ENCODE assay signal across 8 cellular contexts in the genomic region with DNA sequence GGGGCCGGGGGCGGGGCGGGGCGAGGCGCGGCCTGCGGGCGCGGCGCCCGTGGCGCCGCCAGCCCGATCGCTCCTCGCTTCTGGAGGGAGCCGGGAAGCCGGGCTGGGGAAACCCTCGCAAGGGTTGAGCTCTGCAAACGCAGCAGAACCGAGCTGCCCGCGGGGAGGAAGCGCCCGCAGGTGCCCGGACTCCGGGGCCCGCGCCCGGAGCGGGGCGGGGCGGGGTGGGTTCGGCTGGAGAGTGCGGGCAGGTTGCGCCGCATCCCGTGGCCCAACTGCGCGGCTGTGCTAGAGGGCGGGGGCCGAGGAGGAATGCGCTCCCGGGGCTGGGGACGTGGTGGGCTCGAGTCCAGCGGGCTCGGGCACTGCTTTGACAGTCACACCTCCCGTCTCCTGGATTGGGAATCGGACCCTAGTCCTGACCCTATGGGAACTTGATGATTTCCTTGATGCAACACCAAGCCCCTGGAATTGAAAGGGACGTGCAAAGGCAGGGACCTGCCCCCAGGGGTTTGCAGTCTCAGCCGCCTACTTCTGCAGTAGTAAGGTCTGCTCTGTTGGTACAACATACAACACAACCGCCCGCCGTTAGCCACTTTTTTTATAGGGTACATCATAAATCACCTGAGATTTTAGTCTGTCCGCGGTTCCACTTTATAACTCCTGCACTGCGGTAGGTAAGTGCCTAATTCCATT. TPM values are rescaled to one million over a fixed set of nuclear protein-coding genes. Genes with fewer than 3 reads are reported as not detected.
DNase-seq lines count a peak whose midpoint lies in the region; TF ChIP-seq lines count a peak whose summit lies in the region.

No MANE protein-coding gene starts in this region.

- no peak for TF ChIP-seq CTCF in HEK293 (tag by site-specific recombination; IDR thresholded peaks at IDR 0.05)

- H3K4me3 ChIP-seq in HEK293 (ENCODE audit: low read depth, low read length) (peak overlapping the region; percentile 55), esophagus (ENCODE audit: low read depth in 1 of 2, low read length in 2 of 2) (peak overlapping the region; percentile 67 to 71), stomach smooth muscle (ENCODE audit: low read length in 2 of 2) (peak overlapping the region; percentile 84 to 87)

- H3K27me3 ChIP-seq in esophagus (ENCODE audit: control insufficient read depth in 1 of 2, insufficient read depth in 2 of 2, low read length in 2 of 2) (no peaks in the 10 kb centered on the region), stomach smooth muscle (ENCODE audit: control insufficient read depth in 1 of 2, insufficient read depth in 2 of 2, low read length in 2 of 2) (no peaks in the 10 kb centered on the region)

- peak overlapping the region; percentile 90 to 95 for H3K9ac ChIP-seq in stomach smooth muscle (ENCODE audit: low read length in 2 of 2)

- H3K9me3 ChIP-seq in HEK293 (ENCODE audit: control insufficient read depth, insufficient read depth, low read depth, low read length): no peaks in the 10 kb centered on the region
- H3K9me3 ChIP-seq in esophagus (ENCODE audit: control insufficient read depth in 2 of 2, insufficient read depth in 1 of 2, low read depth in 1 of 2, low read length in 1 of 2): no peaks in the 10 kb centered on the region
- no peaks in the 10 kb centered on the region for H3K9me3 ChIP-seq in stomach smooth muscle (ENCODE audit: control insufficient read depth in 2 of 2, low read length in 2 of 2)

- H3K27ac ChIP-seq in HEK293 (ENCODE audit: extremely low read depth, low read depth, low read length) (peak overlapping the region; percentile 92), esophagus (ENCODE audit: low read depth in 2 of 2, low read length in 1 of 2) (peak overlapping the region; percentile 82 to 89), stomach smooth muscle (ENCODE audit: low read length) (peak overlapping the region; percentile 95)

- CTCF ChIA-PET in HEK293 (lab: Yijun Ruan, JAX): interaction anchor here (0.6 to 0.7 kb wide), 4 partner anchors 9 to 75 kb away, joined by 3 to 4 read pairs (median 3); no protein-coding TSS in a partner anchor

- 1 to 2% methylated on average over 52 to 58 of the region's 58 CpGs for WGBS in esophagus, 2 donors

- peak; percentile 73 for DNase-seq in DMS 273 (lab: John Stamatoyannopoulos, UW; ENCODE audit: unreplicated experiment)
- no peak for DNase-seq in DMS 273 treated with DMSO at 0.1 percent for 48 hours (lab: John Stamatoyannopoulos, UW)
- DNase-seq in NCI-H146 (lab: John Stamatoyannopoulos, UW): peak; percentile 79
- peak; percentile 18 for DNase-seq in activated T-cell treated with anti-CD3 and anti-CD28 coated beads for 4 hours
- DNase-seq in mucosa of gallbladder (ENCODE audit: low spot score): peak; percentile 45

- POLR2A ChIA-PET in HEK293 (lab: Yijun Ruan, JAX): interaction anchor here (1.0 kb wide), 1 partner anchor 15 kb away, joined by 5 read pairs; no protein-coding TSS in a partner anchor

- peaks cover 5% of the 10 kb centered on the region; the same call in 1 of the 2 replicates for H3K4me1 ChIP-seq in HEK293 (ENCODE audit: control insufficient read depth, insufficient read depth, low read length)
- peaks cover 2% of the 10 kb centered on the region in 2 donors for H3K4me1 ChIP-seq in esophagus (ENCODE audit: control insufficient read depth in 2 of 2, insufficient read depth in 2 of 2, low read length in 1 of 2)
- peaks cover 27% of the 10 kb centered on the region for H3K4me1 ChIP-seq in stomach smooth muscle (ENCODE audit: control insufficient read depth, insufficient read depth, low read length)

- peaks cover 0 to 29% of the 10 kb centered on the region in 2 experiments; a peak in 1 of 3 replicates for H3K36me3 ChIP-seq in HEK293 (ENCODE audit: control insufficient read depth in 2 of 2, insufficient read depth in 1 of 2, low read length in 2 of 2)
- H3K36me3 ChIP-seq in esophagus (ENCODE audit: control insufficient read depth in 2 of 2, insufficient read depth in 2 of 2, low read length in 1 of 2): peaks cover 5 to 6% of the 10 kb centered on the region in 2 donors
- H3K36me3 ChIP-seq in stomach smooth muscle (ENCODE audit: control insufficient read depth in 2 of 2, insufficient read depth in 2 of 2, low read length in 2 of 2): peaks cover 9 to 20% of the 10 kb centered on the region in 2 donors

TF ChIP-seq in HEK293, 187 proteins besides CTCF, POLR2A, EP300 and RAD21 (continues in another document):
- TF ChIP-seq ZNF561 (tag by site-specific recombination; IDR thresholded peaks at IDR 0.05; ENCODE audit: borderline replicate concordance): no peak
- TF ChIP-seq ZNF354C (tag by site-specific recombination; IDR thresholded peaks at IDR 0.05; ENCODE audit: borderline replicate concordance, low read depth): no peak
- TF ChIP-seq ZBTB10 (tag by site-specific recombination; IDR thresholded peaks at IDR 0.05): no peak
- TF ChIP-seq ZBTB20 (tag by site-specific recombination; IDR thresholded peaks at IDR 0.05): peak; percentile 75
- no peak for TF ChIP-seq ZNF626 (tag by site-specific recombination; IDR thresholded peaks at IDR 0.05)
- TF ChIP-seq ZNF280D (tag by site-specific recombination; IDR thresholded peaks at IDR 0.05): no peak
- no peak for TF ChIP-seq ZNF670 (tag by site-specific recombination; IDR thresholded peaks at IDR 0.05; ENCODE audit: low read depth)
- no peak for TF ChIP-seq ZNF274 (IDR thresholded peaks at IDR 0.05; ENCODE audit: low read length)
- no peak for TF ChIP-seq ZNF274 (tag by site-specific recombination; IDR thresholded peaks at IDR 0.05; ENCODE audit: borderline replicate concordance)
- TF ChIP-seq ZNF426 (tag by site-specific recombination; IDR thresholded peaks at IDR 0.05): no peak
- no peak for TF ChIP-seq ZSCAN30 (tag by site-specific recombination; IDR thresholded peaks at IDR 0.05)
- TF ChIP-seq ZNF677 (tag by site-specific recombination; IDR thresholded peaks at IDR 0.05): no peak
- no peak for TF ChIP-seq ZNF585B (tag by site-specific recombination; IDR thresholded peaks at IDR 0.05)
- TF ChIP-seq ZSCAN23 (tag by site-specific recombination; IDR thresholded peaks at IDR 0.05): no peak
- no peak for TF ChIP-seq GLI4 (tag by site-specific recombination; IDR thresholded peaks at IDR 0.05)
- TF ChIP-seq ZFP3 (tag by site-specific recombination; IDR thresholded peaks at IDR 0.05; ENCODE audit: low read depth): no peak
- no peak for TF ChIP-seq HOXC10 (CRISPR knock-in tag; IDR thresholded peaks at IDR 0.05)
- no peak for TF ChIP-seq ZNF692 (tag by site-specific recombination; IDR thresholded peaks at IDR 0.05)
- TF ChIP-seq ZNF600 (tag by site-specific recombination; IDR thresholded peaks at IDR 0.05): peak; percentile 36; the same call in 1 of the 2 replicates

RNA-seq across cellular contexts. Expression of gene ZBTB38, which starts 34.3 kb away (rescaled TPM):
- polyA plus RNA-seq in esophagus: 1 to 10 TPM; 3.4 to 5.9 TPM
- 159 TPM for total RNA-seq in mucosa of gallbladder
